ENCODE assay signal across 9 cellular contexts in the genomic region with DNA sequence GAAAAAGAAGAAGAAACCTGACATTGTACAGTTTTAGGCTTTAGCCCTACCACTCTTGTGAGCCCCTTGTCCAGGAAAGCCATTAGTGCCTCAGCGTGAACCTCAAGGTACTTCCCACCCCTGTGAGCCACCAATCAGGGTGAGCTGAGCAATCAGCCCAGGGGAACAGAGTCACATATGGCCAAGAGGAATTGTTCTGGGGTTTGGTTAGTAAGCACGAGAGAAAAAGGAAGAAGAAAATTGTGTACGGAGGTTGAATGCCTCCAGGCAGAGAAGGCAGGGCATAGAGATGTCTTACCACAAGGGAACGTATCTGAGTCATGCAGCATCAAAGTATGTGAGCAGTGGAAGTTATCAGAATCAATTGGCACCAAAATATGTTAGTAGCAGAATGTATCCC. TPM values are rescaled to one million over a fixed set of nuclear protein-coding genes. Genes with fewer than 3 reads are reported as not detected.
DNase-seq lines count a peak whose midpoint lies in the region; ATAC-seq and TF ChIP-seq lines count a peak whose summit lies in the region.
"Had no signal": no experiment of that assay in that cellular context is flagged by ENCODE, and none has a peak within 500 bp of the region (broad histone marks: within the 10 kb centered on the region; RNA-seq: fewer than 3 reads in every experiment).

No MANE protein-coding gene starts in this region.

- H3K27me3 ChIP-seq in left ventricle myocardium inferior (ENCODE audit: low read depth), result no peaks in the 10 kb centered on the region
- H3K27me3 ChIP-seq: pancreas had no signal

- ATAC-seq in left ventricle myocardium superior, result peak; percentile 20

- no peak overlapping the region for H3K27ac ChIP-seq in left ventricle myocardium inferior (replicated peaks)
- H3K27ac ChIP-seq: pancreas had no signal

- intact Hi-C loops in left ventricle myocardium superior (cut with micrococcal nuclease) (no loop called here), left ventricle myocardium inferior (cut with micrococcal nuclease) (no loop called here)

- DNase-seq in left ventricle myocardium superior (no peak), left ventricle myocardium inferior (no peak), NOMO-1 treated with dmso at 0.1 percent for 144 hours (lab: John Stamatoyannopoulos, UW; ENCODE audit: unreplicated experiment) (peak; percentile 92), fibroblast of gingiva (ENCODE audit: low read depth) (peak; percentile 74), NCI-H526 treated with DMSO at 0.1 percent for 48 hours (lab: John Stamatoyannopoulos, UW) (no peak), ureter (ENCODE audit: low spot score) (no peak), KBM-7 (no peak), GM19238 (ENCODE audit: insufficient read length, low spot score) (no peak)
- DNase-seq: pancreas had no signal

- H3K4me1 ChIP-seq in left ventricle myocardium inferior, result no peaks in the 10 kb centered on the region

- TF ChIP-seq CTCF in left ventricle myocardium inferior (IDR thresholded peaks at IDR 0.05; ENCODE audit: borderline replicate concordance), result no peak

- H3K4me3 ChIP-seq in left ventricle myocardium inferior, result no peak overlapping the region
- H3K4me3 ChIP-seq: pancreas had no signal

- H3K36me3 ChIP-seq in left ventricle myocardium inferior, result no peaks in the 10 kb centered on the region
- H3K36me3 ChIP-seq: pancreas had no signal

- in situ Hi-C loops in KBM-7 (cut with MboI; ENCODE audit: low pct_unique_long_range_greater_than_20kb, low sequenced_read_pairs), result no loop called here

- no peaks in the 10 kb centered on the region for H3K9me3 ChIP-seq in left ventricle myocardium inferior (replicated peaks)
- H3K9me3 ChIP-seq: pancreas had no signal

RNA-seq across cellular contexts. Expression of gene ARHGAP12, which starts 33.0 kb away (rescaled TPM):
- total RNA-seq in left ventricle myocardium superior (21.1 TPM), left ventricle myocardium inferior (22.1 TPM), ureter (47.2 TPM)

Comparison
In these comparisons a context has a peak if more than half of its experiments do, and no peak if none do; other contexts are left out.
1. DNase-seq: peak in NOMO-1 treated with dmso at 0.1 percent for 144 hours (single experiment) and fibroblast of gingiva (single experiment); none in left ventricle myocardium superior (single experiment), left ventricle myocardium inferior (single experiment), NCI-H526 treated with DMSO at 0.1 percent for 48 hours (single experiment), ureter (single experiment), KBM-7 (single experiment) and GM19238 (single experiment).